Comparison of ENCODE assay signal across 16 cellular contexts in the genomic region with DNA sequence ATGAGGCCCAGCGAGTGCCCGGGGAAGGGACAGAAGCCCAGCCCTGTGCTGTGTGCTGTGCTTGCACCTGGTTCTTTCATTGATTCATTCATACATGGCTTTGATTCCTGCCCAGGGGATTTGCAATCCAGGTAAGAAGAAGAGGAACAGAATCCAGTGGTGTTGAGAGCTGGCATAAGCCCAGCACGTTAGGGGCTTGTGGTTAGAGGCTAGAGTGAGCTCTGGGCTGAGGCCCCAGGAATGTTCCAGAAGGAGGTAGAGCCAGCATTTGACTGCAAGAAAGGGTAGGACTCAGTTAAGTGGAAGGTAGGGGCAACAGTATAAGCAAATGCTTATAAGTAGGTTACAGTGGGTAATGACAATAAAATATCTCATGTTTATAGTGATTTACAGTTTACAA. TPM values are rescaled to one million over a fixed set of nuclear protein-coding genes. Genes with fewer than 3 reads are reported as not detected.
A peak's percentile ranks its signal among the peaks of the same experiment; 100 is the strongest.
DNase-seq lines count a peak whose midpoint lies in the region; ATAC-seq and TF ChIP-seq lines count a peak whose summit lies in the region.
"Had no signal": no experiment of that assay in that cellular context is flagged by ENCODE, and none has a peak within 500 bp of the region (broad histone marks: within the 10 kb centered on the region; RNA-seq: fewer than 3 reads in every experiment).

No MANE protein-coding gene starts in this region.

- H3K4me3 Mint-ChIP-seq in activated T-cell treated with anti-CD3 and anti-CD28 coated beads, Interleukin-2, amount 50 U/mL, for 4 hours, result peak overlapping the region; percentile 73

- peaks cover 9% of the 10 kb centered on the region for H3K4me1 Mint-ChIP-seq in activated T-cell treated with anti-CD3 and anti-CD28 coated beads, Interleukin-2, amount 50 U/mL, for 4 hours (ENCODE audit: low read depth)

- no peaks in the 10 kb centered on the region for H3K36me3 Mint-ChIP-seq in activated T-cell treated with anti-CD3 and anti-CD28 coated beads, Interleukin-2, amount 50 U/mL, for 4 hours (ENCODE audit: insufficient read depth)
- H3K36me3 Mint-ChIP-seq: IgD-negative memory B cell had no signal

- no peaks in the 10 kb centered on the region for H3K9me3 Mint-ChIP-seq in activated T-cell treated with anti-CD3 and anti-CD28 coated beads, Interleukin-2, amount 50 U/mL, for 4 hours
- H3K9me3 Mint-ChIP-seq: H9, IgD-negative memory B cell had no signal

- no peak for TF ChIP-seq CTCF in choroid plexus epithelial cell (conservative IDR thresholded peaks at IDR 0.05; ENCODE audit: low read depth, low read length)

- no peak overlapping the region for H3K4me3 ChIP-seq in choroid plexus epithelial cell (ENCODE audit: low read depth, low read length)

- H3K27me3 Mint-ChIP-seq in activated T-cell treated with anti-CD3 and anti-CD28 coated beads, Interleukin-2, amount 50 U/mL, for 4 hours (ENCODE audit: low read depth), result peaks cover 44% of the 10 kb centered on the region

- ATAC-seq in activated T-cell treated with anti-CD3 and anti-CD28 coated beads, Interleukin-2, amount 50 U/mL, for 4 hours, result no peak
- no peak for ATAC-seq in left lobe of liver
- no peak for ATAC-seq in Right ventricle myocardium superior (ENCODE audit: poor library complexity)

- intact Hi-C loops in Right ventricle myocardium superior (cut with DNase I), result no loop called here

- no peak for DNase-seq in activated T-cell treated with anti-CD3 and anti-CD28 coated beads, Interleukin-2, amount 50 U/mL, for 4 hours
- no peak for DNase-seq in activated T-cell treated with anti-CD3 and anti-CD28 coated beads, Interleukin-2, amount 50 U/mL, for 48 hours
- DNase-seq in NCI-H2081 treated with DMSO at 0.1 percent for 48 hours (lab: John Stamatoyannopoulos, UW) (peak; percentile 30), choroid plexus epithelial cell (ENCODE audit: low read depth) (peak; percentile 22), renal cortical epithelial cell (ENCODE audit: low read depth) (peak; percentile 16), occipital lobe (lab: John Stamatoyannopoulos, UW) (no peak), left lobe of liver (ENCODE audit: low spot score) (no peak), Right ventricle myocardium superior (no peak)
- DNase-seq: DND-41, H9, NCI-H1092 treated with DMSO at 0.1 percent for 48 hours had no signal

RNA-seq across cellular contexts. Expression of a gene that starts 2.3 kb away (rescaled TPM):
- total RNA-seq in activated T-cell treated with anti-CD3 and anti-CD28 coated beads, Interleukin-2, amount 50 U/mL, for 4 hours, result under 1 TPM in 1 of 3 donors, not detected in 2; 0.16 TPM
- total RNA-seq in renal cortical epithelial cell, result 0.10 TPM in 1 of 2 replicates, not detected in the other
- 0.31 TPM for total RNA-seq in occipital lobe
- total RNA-seq in left lobe of liver, result 0.75 TPM
- not detected for total RNA-seq in Right ventricle myocardium superior
- total RNA-seq: lower leg skin, OCI-LY7, SK-MEL-5, subcutaneous adipose tissue had no signal

RNA-seq across cellular contexts. Expression of a gene that starts 17.1 kb away (rescaled TPM):
- 10 to 100 TPM; 89.9 to 93.7 (median 92.5) TPM for total RNA-seq in activated T-cell treated with anti-CD3 and anti-CD28 coated beads, Interleukin-2, amount 50 U/mL, for 4 hours
- total RNA-seq in renal cortical epithelial cell (18.9 and 43.2 TPM in 2 replicates), occipital lobe (10.6 TPM), left lobe of liver (38.8 TPM), Right ventricle myocardium superior (14.9 TPM)

RNA-seq across cellular contexts. Expression of a gene that starts 17.8 kb away (rescaled TPM):
- 10 to 100 TPM; 15.2 to 19.7 (median 18.1) TPM for total RNA-seq in activated T-cell treated with anti-CD3 and anti-CD28 coated beads, Interleukin-2, amount 50 U/mL, for 4 hours
- total RNA-seq in renal cortical epithelial cell (4.3 and 4.7 TPM in 2 replicates), occipital lobe (0.94 TPM), left lobe of liver (7.0 TPM), Right ventricle myocardium superior (1.6 TPM)

RNA-seq across cellular contexts. Expression of a gene that starts 29.7 kb away (rescaled TPM):
- under 1 TPM; 0.34 to 0.53 (median 0.35) TPM for total RNA-seq in activated T-cell treated with anti-CD3 and anti-CD28 coated beads, Interleukin-2, amount 50 U/mL, for 4 hours
- total RNA-seq in renal cortical epithelial cell, result 0.10 TPM in 1 of 2 replicates, not detected in the other
- total RNA-seq in occipital lobe, result 3.4 TPM
- 0.43 TPM for total RNA-seq in left lobe of liver
- not detected for total RNA-seq in Right ventricle myocardium superior
- total RNA-seq: lower leg skin, OCI-LY7, subcutaneous adipose tissue had no signal

RNA-seq across cellular contexts. Expression of a gene that starts 44.2 kb away (rescaled TPM):
- not detected for total RNA-seq in activated T-cell treated with anti-CD3 and anti-CD28 coated beads, Interleukin-2, amount 50 U/mL, for 4 hours
- total RNA-seq in renal cortical epithelial cell (not detected in 2 replicates), occipital lobe (2.2 TPM), left lobe of liver (not detected), Right ventricle myocardium superior (not detected)
- total RNA-seq: H9, lower leg skin, OCI-LY7, SK-MEL-5, subcutaneous adipose tissue had no signal

Comparison
In these comparisons a context has a peak if more than half of its experiments do, and no peak if none do; other contexts are left out.
1. DNase-seq: peak in NCI-H2081 treated with DMSO at 0.1 percent for 48 hours (single experiment), choroid plexus epithelial cell (single experiment) and renal cortical epithelial cell (single experiment); none in activated T-cell treated with anti-CD3 and anti-CD28 coated beads, Interleukin-2, amount 50 U/mL, for 4 hours (single experiment), activated T-cell treated with anti-CD3 and anti-CD28 coated beads, Interleukin-2, amount 50 U/mL, for 48 hours (0 of 2), occipital lobe (single experiment), left lobe of liver (single experiment) and Right ventricle myocardium superior (single experiment).